ENCODE assay signal across 8 cellular contexts in the genomic region with DNA sequence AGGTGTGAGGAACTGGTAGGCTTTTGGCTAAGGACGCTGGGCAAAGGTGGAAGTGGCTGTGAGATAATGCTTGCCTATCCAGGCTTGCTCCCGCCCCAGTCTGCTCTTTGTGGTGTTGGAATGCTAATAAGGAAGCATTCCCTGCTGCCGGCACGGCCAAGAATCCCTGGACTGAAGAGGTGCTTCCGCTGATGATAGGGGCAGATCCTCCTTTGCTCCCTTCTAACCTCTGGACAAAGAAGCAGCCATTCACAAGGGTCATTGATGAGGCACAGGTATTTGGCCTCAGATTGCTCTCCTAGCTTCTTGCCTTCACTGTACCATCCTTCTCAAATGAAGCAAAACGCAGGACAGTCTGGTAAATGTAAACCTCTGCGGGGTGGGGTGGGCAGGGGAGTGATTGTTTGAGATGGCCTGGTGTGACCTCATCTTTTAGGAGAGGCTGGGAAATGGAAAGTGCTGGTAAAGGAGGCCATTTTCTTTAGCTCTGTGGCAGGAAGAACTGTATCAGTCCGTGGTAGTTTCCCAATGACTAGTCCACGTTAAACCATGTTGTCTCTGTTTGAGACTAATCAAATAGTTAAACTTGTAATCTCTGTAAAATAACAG.
DNase-seq lines count a peak whose midpoint lies in the region; ATAC-seq and TF ChIP-seq lines count a peak whose summit lies in the region.

No MANE protein-coding gene starts in this region.

- H3K79me2 ChIP-seq in DND-41 (ENCODE audit: insufficient read depth, low read length) (peaks cover 57% of the 10 kb centered on the region), MM.1S (ENCODE audit: low read length) (peaks cover 54% of the 10 kb centered on the region)

- DNase-seq in DND-41 (no peak), MM.1S (no peak), DMS153 treated with DMSO at 0.1 percent for 48 hours (lab: John Stamatoyannopoulos, UW; ENCODE audit: unreplicated experiment) (no peak)
- peak; percentile 41 for DNase-seq in activated naive CD8-positive, alpha-beta T cell treated with anti-CD3 and anti-CD28 coated beads, Interleukin-2, amount 50 U/mL, for 24 hours
- DNase-seq in stimulated activated CD8-positive, alpha-beta memory T cell treated with anti-CD3 and anti-CD28 coated beads, Interleukin-4, amount 100 ng/mL, for 48 hours: peak; percentile 58

- peak overlapping the region; percentile 100 for H3K27ac Mint-ChIP-seq in activated naive CD8-positive, alpha-beta T cell treated with anti-CD3 and anti-CD28 coated beads, Interleukin-2, amount 50 U/mL, for 24 hours

- peaks cover 32% of the 10 kb centered on the region for H3K4me1 ChIP-seq in DND-41 (ENCODE audit: insufficient read depth, low read length)
- H3K4me1 ChIP-seq in MM.1S (ENCODE audit: low read length): peaks cover 14% of the 10 kb centered on the region
- peaks cover 8% of the 10 kb centered on the region; the same call in 1 of the 2 replicates for H3K4me1 ChIP-seq in iPS-20b (ENCODE audit: insufficient read depth, low read length)

- ATAC-seq in DND-41 (ENCODE audit: insufficient read depth, low read depth): no peak
- ATAC-seq in activated naive CD8-positive, alpha-beta T cell treated with anti-CD3 and anti-CD28 coated beads, Interleukin-2, amount 50 U/mL, for 24 hours: peak; percentile 42
- no peak for ATAC-seq in GM21423 (IDR thresholded peaks at IDR 0.05; ENCODE audit: unreplicated experiment)
- ATAC-seq in GM21526 (IDR thresholded peaks at IDR 0.05; ENCODE audit: low FRiP score, unreplicated experiment): no peak

- peak overlapping the region; percentile 94 for H3K4me2 ChIP-seq in DND-41 (ENCODE audit: insufficient read depth, low read length)
- peak overlapping the region; percentile 87 for H3K4me2 ChIP-seq in MM.1S (ENCODE audit: low read depth, low read length)

- H2AFZ ChIP-seq in DND-41 (ENCODE audit: low read depth, low read length): no peak overlapping the region
- no peak overlapping the region for H2AFZ ChIP-seq in MM.1S (ENCODE audit: low read length)

- H3K4me1 Mint-ChIP-seq in activated naive CD8-positive, alpha-beta T cell treated with anti-CD3 and anti-CD28 coated beads, Interleukin-2, amount 50 U/mL, for 24 hours: peaks cover 62% of the 10 kb centered on the region

- H4K20me1 ChIP-seq in DND-41 (ENCODE audit: insufficient read depth, low read length) (peaks cover 38% of the 10 kb centered on the region), MM.1S (ENCODE audit: insufficient read depth, low read length) (peaks cover 11% of the 10 kb centered on the region)

- no peak for TF ChIP-seq CTCF in DND-41 (IDR thresholded peaks at IDR 0.05; ENCODE audit: borderline replicate concordance, extremely low read depth, low read length, poor library complexity, severe bottlenecking)
- TF ChIP-seq CTCF in MM.1S (IDR thresholded peaks at IDR 0.05; ENCODE audit: low read length): no peak

- H3K36me3 Mint-ChIP-seq in activated naive CD8-positive, alpha-beta T cell treated with anti-CD3 and anti-CD28 coated beads, Interleukin-2, amount 50 U/mL, for 24 hours (ENCODE audit: low read depth): peaks cover 60% of the 10 kb centered on the region

- peak overlapping the region; percentile 98 for H3K9ac ChIP-seq in DND-41 (ENCODE audit: low read depth, low read length)
- peak overlapping the region; percentile 89; the same call in 1 of the 2 replicates for H3K9ac ChIP-seq in MM.1S (ENCODE audit: low read length)
- H3K9ac ChIP-seq in iPS-20b (ENCODE audit: low read depth, low read length): peak overlapping the region; percentile 98

- H3K27ac ChIP-seq in DND-41 (ENCODE audit: low read length) (peak overlapping the region; percentile 93), MM.1S (ENCODE audit: low read length) (no peak overlapping the region), iPS-20b (ENCODE audit: low read length) (peak overlapping the region; percentile 86)

- peaks cover 4% of the 10 kb centered on the region for H3K9me3 Mint-ChIP-seq in activated naive CD8-positive, alpha-beta T cell treated with anti-CD3 and anti-CD28 coated beads, Interleukin-2, amount 50 U/mL, for 24 hours

- peak overlapping the region; percentile 94 for H3K4me3 Mint-ChIP-seq in activated naive CD8-positive, alpha-beta T cell treated with anti-CD3 and anti-CD28 coated beads, Interleukin-2, amount 50 U/mL, for 24 hours

- peaks cover 2% of the 10 kb centered on the region for H3K27me3 Mint-ChIP-seq in activated naive CD8-positive, alpha-beta T cell treated with anti-CD3 and anti-CD28 coated beads, Interleukin-2, amount 50 U/mL, for 24 hours

- H3K36me3 ChIP-seq in DND-41 (ENCODE audit: insufficient read depth, low read length): peaks cover 59% of the 10 kb centered on the region
- H3K36me3 ChIP-seq in MM.1S (replicated peaks; ENCODE audit: insufficient read depth, low read length): peaks cover 7% of the 10 kb centered on the region; the same call in 1 of the 2 replicates
- peaks cover 52% of the 10 kb centered on the region for H3K36me3 ChIP-seq in iPS-20b (ENCODE audit: insufficient read depth, low read depth, low read length)

- no peaks in the 10 kb centered on the region for H3K9me3 ChIP-seq in DND-41 (ENCODE audit: insufficient read depth, low read length, severe bottlenecking)
- H3K9me3 ChIP-seq in MM.1S (replicated peaks; ENCODE audit: insufficient read depth, low read length): no peaks in the 10 kb centered on the region
- H3K9me3 ChIP-seq in iPS-20b (ENCODE audit: insufficient read depth, low read depth, low read length): no peaks in the 10 kb centered on the region

- H3K9me2 ChIP-seq in MM.1S (replicated peaks; ENCODE audit: insufficient read depth, low read length): no peaks in the 10 kb centered on the region

- H3K4me3 ChIP-seq in DND-41 (ENCODE audit: low read depth in 1 of 2, low read length in 2 of 2) (peak overlapping the region; percentile 99 to 100), MM.1S (ENCODE audit: low read length) (peak overlapping the region; percentile 93), iPS-20b (ENCODE audit: low read length) (peak overlapping the region; percentile 93)

- peaks cover 6% of the 10 kb centered on the region for H3F3A ChIP-seq in MM.1S (ENCODE audit: insufficient read depth, low read length)

- H3K27me3 ChIP-seq in DND-41 (ENCODE audit: insufficient read depth, low read length, poor library complexity) (no peaks in the 10 kb centered on the region), MM.1S (replicated peaks; ENCODE audit: insufficient read depth, low read length) (no peaks in the 10 kb centered on the region), iPS-20b (ENCODE audit: insufficient read depth, low read length) (no peaks in the 10 kb centered on the region)

Comparison
In these comparisons a context has a peak if more than half of its experiments do, and no peak if none do; other contexts are left out.
1. DNase-seq: peak in activated naive CD8-positive, alpha-beta T cell treated with anti-CD3 and anti-CD28 coated beads, Interleukin-2, amount 50 U/mL, for 24 hours (single experiment) and stimulated activated CD8-positive, alpha-beta memory T cell treated with anti-CD3 and anti-CD28 coated beads, Interleukin-4, amount 100 ng/mL, for 48 hours (single experiment); none in DND-41 (single experiment), MM.1S (single experiment) and DMS153 treated with DMSO at 0.1 percent for 48 hours (single experiment).
2. Peak in every context shown above with its lines, with median percentiles within 50 percentile points of each other: H3K4me3 ChIP-seq and H3K9ac ChIP-seq.